Comparison of ENCODE assay signal across 17 cellular contexts in genomic region chr4:29047341-29048041, GRCh38.
"Had no signal": no experiment of that assay in that cellular context is flagged by ENCODE, and none has a peak within 500 bp of the region (broad histone marks: within the 10 kb centered on the region; RNA-seq: fewer than 3 reads in every experiment).

No MANE protein-coding gene starts in this region.

- H3K27me3 Mint-ChIP-seq: activated naive CD8-positive, alpha-beta T cell treated with anti-CD3 and anti-CD28 coated beads, Interleukin-2, amount 50 U/mL, for 24 hours; stimulated activated memory B cell treated with anti-CD40 and anti-IgM and Interleukin-4, amounts not matched to agents 10 μg/mL and 1 μg/mL and 100 μg/mL, for 72 hours had no signal

- H3K4me1 ChIP-seq: ascending aorta, psoas muscle, tibial nerve had no signal

- H3K27me3 ChIP-seq: ascending aorta, tibial nerve had no signal

- H3K4me1 Mint-ChIP-seq: activated naive CD8-positive, alpha-beta T cell treated with anti-CD3 and anti-CD28 coated beads, Interleukin-2, amount 50 U/mL, for 24 hours; nephron progenitor cell; stimulated activated memory B cell treated with anti-CD40 and anti-IgM and Interleukin-4, amounts not matched to agents 10 μg/mL and 1 μg/mL and 100 μg/mL, for 72 hours had no signal

- DNase-seq: activated CD4-positive, alpha-beta T cell treated with anti-CD3 and anti-CD28 coated beads for 1 hour; activated CD4-positive, alpha-beta T cell treated with anti-CD3 and anti-CD28 coated beads, Interleukin-2, amount 50 U/mL, for 4 hours; activated naive CD4-positive, alpha-beta T cell treated with anti-CD3 and anti-CD28 coated beads for 36 hours; activated naive CD8-positive, alpha-beta T cell treated with anti-CD3 and anti-CD28 coated beads, Interleukin-2, amount 50 U/mL, for 24 hours; activated T-cell treated with anti-CD3 and anti-CD28 coated beads for 4 hours; nephron progenitor cell; T-helper 1 cell; T1000 had no signal

- H3K9me3 Mint-ChIP-seq: nephron progenitor cell had no signal

- H3K27ac ChIP-seq: ascending aorta, psoas muscle, SK-N-MC, tibial nerve, VCaP had no signal

- H3K4me3 Mint-ChIP-seq: activated naive CD4-positive, alpha-beta T cell treated with anti-CD3 and anti-CD28 coated beads for 36 hours; activated naive CD8-positive, alpha-beta T cell treated with anti-CD3 and anti-CD28 coated beads, Interleukin-2, amount 50 U/mL, for 24 hours; nephron progenitor cell; stimulated activated memory B cell treated with anti-CD40 and anti-IgM and Interleukin-4, amounts not matched to agents 10 μg/mL and 1 μg/mL and 100 μg/mL, for 72 hours had no signal

- H3K27ac Mint-ChIP-seq: activated naive CD4-positive, alpha-beta T cell treated with anti-CD3 and anti-CD28 coated beads for 36 hours; activated naive CD8-positive, alpha-beta T cell treated with anti-CD3 and anti-CD28 coated beads, Interleukin-2, amount 50 U/mL, for 24 hours; nephron progenitor cell; stimulated activated memory B cell treated with anti-CD40 and anti-IgM and Interleukin-4, amounts not matched to agents 10 μg/mL and 1 μg/mL and 100 μg/mL, for 72 hours had no signal

- ATAC-seq: activated naive CD8-positive, alpha-beta T cell treated with anti-CD3 and anti-CD28 coated beads, Interleukin-2, amount 50 U/mL, for 24 hours; esophagus mucosa; left lobe of liver; psoas muscle; sciatic nerve; stimulated activated memory B cell treated with anti-CD40 and anti-IgM and Interleukin-4, amounts not matched to agents 10 μg/mL and 1 μg/mL and 100 μg/mL, for 72 hours had no signal

- H3K4me3 ChIP-seq: ascending aorta, psoas muscle, SK-N-MC, tibial nerve had no signal

- H3K36me3 ChIP-seq: ascending aorta, tibial nerve had no signal

- H3K9me3 ChIP-seq: ascending aorta, psoas muscle had no signal

- H3K36me3 Mint-ChIP-seq: stimulated activated memory B cell treated with anti-CD40 and anti-IgM and Interleukin-4, amounts not matched to agents 10 μg/mL and 1 μg/mL and 100 μg/mL, for 72 hours had no signal
